Comparison of ENCODE assay signal across 31 cellular contexts in the genomic region with DNA sequence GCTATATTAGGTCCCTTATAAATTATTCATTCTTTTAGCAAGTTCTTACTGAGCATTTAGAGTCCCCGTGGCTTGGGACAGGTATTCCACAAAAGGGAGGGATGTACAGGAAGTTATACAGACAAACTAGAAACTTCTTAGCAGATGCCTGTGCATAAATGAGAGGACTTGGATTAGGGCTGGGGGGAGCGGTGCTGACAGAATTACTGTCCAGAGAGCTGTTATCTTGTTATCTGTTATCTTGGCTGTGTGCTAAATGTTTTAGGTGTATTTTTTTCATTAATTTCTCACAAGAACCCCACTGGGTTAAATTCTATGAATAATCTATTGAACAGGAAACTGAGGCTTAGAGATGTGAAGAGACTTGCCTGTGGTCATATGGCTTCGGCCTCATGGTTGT.
"Had no signal": no experiment of that assay in that cellular context is flagged by ENCODE, and none has a peak within 500 bp of the region (broad histone marks: within the 10 kb centered on the region; RNA-seq: fewer than 3 reads in every experiment).

No MANE protein-coding gene starts in this region.

- H3K9me3 ChIP-seq: ascending aorta had no signal

- H3K36me3 ChIP-seq: ascending aorta, cardiac muscle cell had no signal

- H3K27me3 ChIP-seq: ascending aorta, cardiac muscle cell had no signal

- H3K27ac ChIP-seq: ascending aorta, cardiac muscle cell, VCaP had no signal

- DNase-seq: activated CD4-positive, alpha-beta memory T cell treated with anti-CD3 and anti-CD28 coated beads, Interleukin-2, amount 10 ng/mL, durations not matched to agents 7 days and 5 days; activated CD4-positive, alpha-beta T cell treated with anti-CD3 and anti-CD28 coated beads for 1 hour; activated CD4-positive, alpha-beta T cell treated with anti-CD3 and anti-CD28 coated beads for 36 hours; activated CD4-positive, alpha-beta T cell treated with anti-CD3 and anti-CD28 coated beads for 48 hours; activated CD4-positive, alpha-beta T cell treated with anti-CD3 and anti-CD28 coated beads, Interleukin-2, amount 10 ng/mL, durations not matched to agents 7 days and 5 days; activated CD4-positive, alpha-beta T cell treated with anti-CD3 and anti-CD28 coated beads, Interleukin-2, amount 50 U/mL, for 48 hours; activated CD4-positive, CD25-positive, alpha-beta regulatory T cell; activated CD8-positive, alpha-beta memory T cell treated with anti-CD3 and anti-CD28 coated beads for 24 hours; activated CD8-positive, alpha-beta memory T cell treated with anti-CD3 and anti-CD28 coated beads, Interleukin-2, amount 10 ng/mL, durations not matched to agents 7 days and 5 days; activated CD8-positive, alpha-beta memory T cell treated with anti-CD3 and anti-CD28 coated beads, Interleukin-2, amount 50 U/mL, for 48 hours; activated CD8-positive, alpha-beta T cell treated with anti-CD3 and anti-CD28 coated beads, Interleukin-2, amount 10 ng/mL, durations not matched to agents 7 days and 5 days; activated effector memory CD4-positive, alpha-beta T cell treated with Interleukin-2 at 50 U/mL for 16 hours; activated gamma-delta T cell; activated naive CD4-positive, alpha-beta T cell treated with anti-CD3 and anti-CD28 coated beads, Interleukin-2, amount 10 ng/mL, durations not matched to agents 7 days and 5 days; activated naive CD4-positive, alpha-beta T cell treated with Interleukin-2 at 50 U/mL for 16 hours; activated naive CD8-positive, alpha-beta T cell treated with anti-CD3 and anti-CD28 coated beads, Interleukin-2, amount 10 ng/mL, durations not matched to agents 7 days and 5 days; activated naive CD8-positive, alpha-beta T cell treated with anti-CD3 and anti-CD28 coated beads, Interleukin-2, amount 50 U/mL, for 24 hours; activated T-cell treated with anti-CD3 and anti-CD28 coated beads, Interleukin-2, amount 50 U/mL, for 24 hours; activated T-cell treated with anti-CD3 and anti-CD28 coated beads, Interleukin-2, amount 50 U/mL, for 48 hours; amygdala; anterior cingulate cortex; caudate nucleus; cerebellar nuclear complex; T-helper 1 cell; T-helper 2 cell; T-helper 9 cell had no signal

- ATAC-seq: activated CD4-positive, alpha-beta T cell treated with anti-CD3 and anti-CD28 coated beads for 36 hours; activated CD4-positive, CD25-positive, alpha-beta regulatory T cell treated with anti-CD3 and anti-CD28 coated beads, Interleukin-2, amount 50 U/mL, for 24 hours; activated CD8-positive, alpha-beta memory T cell treated with anti-CD3 and anti-CD28 coated beads, Interleukin-2, amount 10 ng/mL, durations not matched to agents 7 days and 5 days; activated CD8-positive, alpha-beta T cell treated with anti-CD3 and anti-CD28 coated beads, Interleukin-2, amount 10 ng/mL, durations not matched to agents 7 days and 5 days; activated naive CD8-positive, alpha-beta T cell treated with anti-CD3 and anti-CD28 coated beads, Interleukin-2, amount 50 U/mL, for 24 hours; WTC11 had no signal

- H3K4me1 ChIP-seq: ascending aorta had no signal

- H3K4me3 ChIP-seq: ascending aorta, cardiac muscle cell had no signal
